In genomic region chr19:43880483-43880882, GRCh38 we compare ENCODE assay signal across 24 cellular contexts. TPM values are rescaled to one million over a fixed set of nuclear protein-coding genes. Genes with fewer than 3 reads are reported as not detected.
"Had no signal": no experiment of that assay in that cellular context is flagged by ENCODE, and none has a peak within 500 bp of the region (broad histone marks: within the 10 kb centered on the region; RNA-seq: fewer than 3 reads in every experiment).

No MANE protein-coding gene starts in this region.

- FAIRE-seq: RCC 7860 had no signal

- H3K9me2 ChIP-seq: SK-N-SH had no signal

- ATAC-seq: T-cell had no signal

- H3K27me3 ChIP-seq: MG63 had no signal

- DNase-seq: Karpas-422, KG1, MG63, NCI-H1092, NCI-H1105 treated with DMSO at 0.1 percent for 48 hours, NCI-H1417 treated with DMSO at 0.1 percent for 48 hours, NCI-H146, NCI-H1694 treated with DMSO at 0.1 percent for 48 hours, NCI-H1930, NCI-H2081, NCI-H2107, NCI-H2227 treated with DMSO at 0.1 percent for 48 hours, NCI-H524, NCI-H526 treated with DMSO at 0.1 percent for 48 hours, NCI-H774, RPMI8226, SHP77, SK-N-SH, SW 1271, T-cell had no signal

- H3K9ac ChIP-seq: SK-N-SH had no signal

- H3K4me2 ChIP-seq: SK-N-SH had no signal

- H3K4me3 ChIP-seq: MG63 had no signal

- H3K36me3 ChIP-seq: MG63 had no signal

RNA-seq across cellular contexts. Expression of gene ZNF404, which starts 3.3 kb away (rescaled TPM):
- total RNA-seq: HT-29, NCI-H460, SK-MEL-5 had no signal
